30 cellular contexts compared by ENCODE assay signal in genomic region chr3:136835079-136835816, GRCh38. TPM values are rescaled to one million over a fixed set of nuclear protein-coding genes. Genes with fewer than 3 reads are reported as not detected.
DNase-seq lines count a peak whose midpoint lies in the region; ATAC-seq, FAIRE-seq and TF ChIP-seq lines count a peak whose summit lies in the region.
"Had no signal": no experiment of that assay in that cellular context is flagged by ENCODE, and none has a peak within 500 bp of the region (broad histone marks: within the 10 kb centered on the region; RNA-seq: fewer than 3 reads in every experiment).

No MANE protein-coding gene starts in this region.

- peaks cover 32% of the 10 kb centered on the region for H3K4me1 Mint-ChIP-seq in GM23338

- no peak overlapping the region for H3K4ac ChIP-seq in neuronal stem cell (ENCODE audit: low read length)

- no peak overlapping the region for H3K9ac ChIP-seq in neuronal stem cell (ENCODE audit: low read depth, low read length, poor library complexity)

- H2BK15ac ChIP-seq in neuronal stem cell (ENCODE audit: low read length): no peak overlapping the region

- H3K27me3 Mint-ChIP-seq in GM23338 (ENCODE audit: insufficient read depth, low read depth, poor library complexity): peaks cover 7% of the 10 kb centered on the region
- H3K27me3 Mint-ChIP-seq: type B pancreatic cell had no signal

- no peak overlapping the region for H4K91ac ChIP-seq in neuronal stem cell (ENCODE audit: low read depth, low read length, poor library complexity)

- peaks cover 4% of the 10 kb centered on the region; the same call in 1 of the 3 replicates for H3K9me3 Mint-ChIP-seq in GM23338
- H3K9me3 Mint-ChIP-seq: activated naive CD4-positive, alpha-beta T cell treated with anti-CD3 and anti-CD28 coated beads for 36 hours; natural killer cell; type B pancreatic cell had no signal

- no peak overlapping the region for H3K23ac ChIP-seq in neuronal stem cell (ENCODE audit: low read depth, low read length, poor library complexity)

- no peak overlapping the region for H3K18ac ChIP-seq in neuronal stem cell (ENCODE audit: low read length)

- no peak overlapping the region for H4K8ac ChIP-seq in neuronal stem cell (ENCODE audit: low read depth, low read length)

- WGBS in A549 (ENCODE audit: missing lambda C conversion rate): 86% methylated on average over 1 of the region's 1 CpG
- WGBS in esophagus muscularis mucosa: 86% methylated on average over 1 of the region's 1 CpG
- WGBS in neuronal stem cell (ENCODE audit: extremely low coverage in 2 of 2, insufficient read length in 2 of 2, insufficient replicate concordance in 1 of 2), 2 donors: no CpG with 5 or more reads among the region's 1 CpG
- WGBS in small intestine, 3 donors: 73 to 86% (median 83%) methylated on average over 1 of the region's 1 CpG

- peaks cover 47% of the 10 kb centered on the region for H3K4me1 ChIP-seq in A549
- H3K4me1 ChIP-seq in GM23338 (ENCODE audit: insufficient read depth): peaks cover 12% of the 10 kb centered on the region; the same call in 1 of the 2 replicates
- peaks cover 24 to 58% (median 48%) of the 10 kb centered on the region in 4 donors for H3K4me1 ChIP-seq in esophagus muscularis mucosa
- H3K4me1 ChIP-seq in neuronal stem cell (ENCODE audit: control insufficient read depth in 2 of 2, insufficient read depth in 1 of 2, low read depth in 1 of 2, low read length in 2 of 2): peaks cover 0 to 6% of the 10 kb centered on the region in 2 donors
- peaks cover 0 to 2% of the 10 kb centered on the region in 2 donors for H3K4me1 ChIP-seq in small intestine (ENCODE audit: control insufficient read depth in 2 of 2, insufficient read depth in 1 of 2, low read depth in 1 of 2, low read length in 1 of 2)
- H3K4me1 ChIP-seq in Peyer's patch: peaks cover 0 to 7% (median 0%) of the 10 kb centered on the region in 4 donors
- H3K4me1 ChIP-seq: SJCRH30 had no signal

- H2AK5ac ChIP-seq in neuronal stem cell (ENCODE audit: low read depth, low read length): no peak overlapping the region

- peak overlapping the region; percentile 40; the same call in 1 of the 2 replicates for H3K27ac Mint-ChIP-seq in GM23338
- H3K27ac Mint-ChIP-seq: activated naive CD4-positive, alpha-beta T cell treated with anti-CD3 and anti-CD28 coated beads for 36 hours; stimulated activated naive B cell treated with anti-CD40 and anti-IgM and Interleukin-4, amounts not matched to agents 10 μg/mL and 1 μg/mL and 100 μg/mL, for 72 hours; type B pancreatic cell had no signal

- intact Hi-C loops in esophagus muscularis mucosa (cut with DNase I): no loop called here

- TF ChIP-seq RAD21 in A549 (conservative IDR thresholded peaks at IDR 0.05 in 1 of 2, IDR thresholded peaks at IDR 0.05 in 1 of 2): no peak

- no peaks in the 10 kb centered on the region for H3K9me2 ChIP-seq in GM23338 (ENCODE audit: insufficient read depth)

- ATAC-seq in A549: no peak
- ATAC-seq in GM23338: no peak
- no peak for ATAC-seq in GM18909 (IDR thresholded peaks at IDR 0.05; ENCODE audit: poor library complexity, unreplicated experiment)
- ATAC-seq: activated CD4-positive, CD25-positive, alpha-beta regulatory T cell treated with anti-CD3 and anti-CD28 coated beads, Interleukin-2, amount 50 U/mL, for 24 hours; gastroesophageal sphincter; left colon; mucosa of descending colon; natural killer cell; stimulated activated naive B cell treated with anti-CD40 and anti-IgM and Interleukin-4, amounts not matched to agents 10 μg/mL and 1 μg/mL and 100 μg/mL, for 72 hours had no signal

- H2BK5ac ChIP-seq in neuronal stem cell (ENCODE audit: low read length): no peak overlapping the region

- no peak for TF ChIP-seq CTCF in A549 (IDR thresholded peaks at IDR 0.05)
- no peak for TF ChIP-seq CTCF in GM23338 (conservative IDR thresholded peaks at IDR 0.05; ENCODE audit: low read depth in 2 of 2)
- TF ChIP-seq CTCF in esophagus muscularis mucosa (IDR thresholded peaks at IDR 0.05): no peak
- no peak for TF ChIP-seq CTCF in Peyer's patch (IDR thresholded peaks at IDR 0.05)

- H2BK12ac ChIP-seq in neuronal stem cell (ENCODE audit: low read length): no peak overlapping the region

- 0 out of 2 replicates have a peak, but pooled peaks cover 3% of the 10 kb centered on the region for H4K20me1 ChIP-seq in GM23338 (replicated peaks; ENCODE audit: insufficient read depth)

- H3K4me3 ChIP-seq in A549: no peak overlapping the region
- no peak overlapping the region for H3K4me3 ChIP-seq in GM23338
- no peak overlapping the region for H3K4me3 ChIP-seq in esophagus muscularis mucosa
- no peak overlapping the region for H3K4me3 ChIP-seq in neuronal stem cell (ENCODE audit: low read length in 2 of 2)
- H3K4me3 ChIP-seq in small intestine (ENCODE audit: low read depth in 1 of 2, low read length in 2 of 2): no peak overlapping the region
- no peak overlapping the region for H3K4me3 ChIP-seq in Peyer's patch
- H3K4me3 ChIP-seq: dorsolateral prefrontal cortex, gastroesophageal sphincter, MG63, mucosa of descending colon, SJCRH30 had no signal

- POLR2A ChIA-PET in A549 (lab: Yijun Ruan, JAX): no interaction called here

- H3K79me1 ChIP-seq in neuronal stem cell (ENCODE audit: low read depth, low read length): no peaks in the 10 kb centered on the region

- FAIRE-seq in A549 (lab: Jason Lieb, UNC): no peak
- FAIRE-seq in small intestine (lab: Jason Lieb, UNC): no peak
- FAIRE-seq: GM12892 had no signal

- H2AFZ ChIP-seq in GM23338: no peak overlapping the region
- no peak overlapping the region for H2AFZ ChIP-seq in neuronal stem cell (ENCODE audit: low read length)

- H3K4me2 ChIP-seq in A549 (peak overlapping the region; percentile 35; the same call in 2 of the 3 replicates), GM23338 (no peak overlapping the region), neuronal stem cell (ENCODE audit: insufficient read depth, low read length, poor library complexity, severe bottlenecking) (no peak overlapping the region)

- H3K27me3 ChIP-seq in GM23338 (ENCODE audit: insufficient read depth): no peaks in the 10 kb centered on the region
- no peaks in the 10 kb centered on the region for H3K27me3 ChIP-seq in esophagus muscularis mucosa
- no peaks in the 10 kb centered on the region for H3K27me3 ChIP-seq in neuronal stem cell (ENCODE audit: control insufficient read depth in 3 of 3, insufficient read depth in 3 of 3, low read depth in 1 of 3, low read length in 3 of 3)
- H3K27me3 ChIP-seq in small intestine (ENCODE audit: control insufficient read depth in 2 of 2, insufficient read depth in 2 of 2, low read length in 2 of 2): no peaks in the 10 kb centered on the region
- H3K27me3 ChIP-seq in Peyer's patch: no peaks in the 10 kb centered on the region
- H3K27me3 ChIP-seq: brain microvascular endothelial cell, dorsolateral prefrontal cortex, gastroesophageal sphincter, MG63, SJCRH30 had no signal

- CTCF ChIA-PET in A549 (lab: Yijun Ruan, JAX): interaction anchor here (1.1 to 1.3 kb wide), 2 partner anchors 19 to 83 kb away, joined by 3 to 5 read pairs; partner anchors contain the start of gene STAG1

- no peak overlapping the region for H2BK120ac ChIP-seq in neuronal stem cell (ENCODE audit: low read depth, low read length)

- peaks cover 31% of the 10 kb centered on the region for H3K79me2 ChIP-seq in GM23338 (replicated peaks; ENCODE audit: insufficient read depth)

- no peak for TF ChIP-seq POLR2A in A549 (IDR thresholded peaks at IDR 0.05; ENCODE audit: low read length)
- no peak for TF ChIP-seq POLR2A in esophagus muscularis mucosa (IDR thresholded peaks at IDR 0.05; ENCODE audit: low read depth)
- TF ChIP-seq POLR2A in Peyer's patch (IDR thresholded peaks at IDR 0.05): no peak

- H3K36me3 ChIP-seq in GM23338 (ENCODE audit: insufficient read depth): no peaks in the 10 kb centered on the region
- H3K36me3 ChIP-seq in esophagus muscularis mucosa: peaks cover 0 to 3% (median 0%) of the 10 kb centered on the region in 4 donors
- H3K36me3 ChIP-seq in neuronal stem cell (replicated peaks in 1 of 2; ENCODE audit: control insufficient read depth in 2 of 2, insufficient read depth in 2 of 2, low read length in 2 of 2): peaks cover 0 to 37% of the 10 kb centered on the region in 2 donors
- no peaks in the 10 kb centered on the region for H3K36me3 ChIP-seq in small intestine (ENCODE audit: control insufficient read depth in 2 of 2, insufficient read depth in 2 of 2, low read length in 2 of 2)
- no peaks in the 10 kb centered on the region for H3K36me3 ChIP-seq in Peyer's patch
- H3K36me3 ChIP-seq: brain microvascular endothelial cell, gastroesophageal sphincter had no signal

- H3K27ac ChIP-seq in A549: peak overlapping the region; percentile 54 to 71
- H3K27ac ChIP-seq in GM23338 (ENCODE audit: low read depth): no peak overlapping the region; the same call in 1 of the 2 replicates
- peak overlapping the region; percentile 14 to 65 (median 48) for H3K27ac ChIP-seq in esophagus muscularis mucosa (replicated peaks in 1 of 4)
- H3K27ac ChIP-seq in neuronal stem cell (replicated peaks; ENCODE audit: low read length): no peak overlapping the region
- H3K27ac ChIP-seq in small intestine (ENCODE audit: low read depth in 1 of 2, low read length in 1 of 2): no peak overlapping the region
- no peak overlapping the region for H3K27ac ChIP-seq in Peyer's patch
- H3K27ac ChIP-seq: brain microvascular endothelial cell, SJCRH30 had no signal

- no peak overlapping the region for H3K14ac ChIP-seq in neuronal stem cell (ENCODE audit: low read length)

- no peak overlapping the region for H3K4me3 Mint-ChIP-seq in GM23338
- H3K4me3 Mint-ChIP-seq: activated naive CD4-positive, alpha-beta T cell treated with anti-CD3 and anti-CD28 coated beads for 36 hours; immature natural killer cell; natural killer cell; stimulated activated naive B cell treated with anti-CD40 and anti-IgM and Interleukin-4, amounts not matched to agents 10 μg/mL and 1 μg/mL and 100 μg/mL, for 72 hours; type B pancreatic cell had no signal

- H3K36me3 Mint-ChIP-seq in GM23338 (ENCODE audit: low read depth): peaks cover 3% of the 10 kb centered on the region; the same call in 2 of the 3 replicates
- H3K36me3 Mint-ChIP-seq: natural killer cell had no signal

- TF ChIP-seq EP300 in A549 (IDR thresholded peaks at IDR 0.05) (no peak), esophagus muscularis mucosa (IDR thresholded peaks at IDR 0.05) (no peak)

- no peaks in the 10 kb centered on the region for H3F3A ChIP-seq in GM23338 (replicated peaks; ENCODE audit: low read depth)

- no peak for DNase-seq in A549 (ENCODE audit: low read depth in 1 of 2, low spot score in 1 of 2)
- DNase-seq in GM23338 (ENCODE audit: low spot score): no peak
- DNase-seq in NOMO-1 treated with DMSO at 0.1 percent for 48 hours (lab: John Stamatoyannopoulos, UW; ENCODE audit: unreplicated experiment): peak; percentile 29
- DNase-seq in esophagus muscularis mucosa (ENCODE audit: extremely low spot score): no peak
- DNase-seq in neuronal stem cell (ENCODE audit: low spot score): no peak
- DNase-seq in small intestine: no peak
- no peak for DNase-seq in Peyer's patch
- DNase-seq: activated CD4-positive, alpha-beta T cell treated with anti-CD3 and anti-CD28 coated beads, Interleukin-2, amount 50 U/mL, for 48 hours; activated naive CD4-positive, alpha-beta T cell treated with anti-CD3 and anti-CD28 coated beads for 36 hours; amygdala; brain microvascular endothelial cell; cerebellar nuclear complex; DMS153; dorsolateral prefrontal cortex; hypothalamus; immature natural killer cell; left colon; MG63; mucosa of descending colon; natural killer cell; NCI-H1417 treated with DMSO at 0.1 percent for 48 hours; NCI-H345; RPMI8226; SJCRH30; stimulated activated naive B cell treated with anti-CD40 and anti-IgM and Interleukin-4, amounts not matched to agents 10 μg/mL and 1 μg/mL and 100 μg/mL, for 72 hours had no signal

- H3K9me3 ChIP-seq in A549: no peaks in the 10 kb centered on the region
- no peaks in the 10 kb centered on the region for H3K9me3 ChIP-seq in esophagus muscularis mucosa
- H3K9me3 ChIP-seq in neuronal stem cell (replicated peaks in 1 of 2; ENCODE audit: control insufficient read depth in 2 of 2, insufficient read depth in 1 of 2, low read depth in 1 of 2, low read length in 2 of 2): peaks cover 0 to 10% of the 10 kb centered on the region in 2 donors
- no peaks in the 10 kb centered on the region for H3K9me3 ChIP-seq in small intestine (ENCODE audit: control insufficient read depth, low read depth)
- H3K9me3 ChIP-seq in Peyer's patch: no peaks in the 10 kb centered on the region
- H3K9me3 ChIP-seq: gastroesophageal sphincter, MG63, mucosa of descending colon, SJCRH30 had no signal

RNA-seq across cellular contexts. Expression of gene SLC35G2, which starts 16.3 kb away (rescaled TPM):
- 30.0 and 34.8 TPM in 2 replicates for polyA plus RNA-seq in A549 (2011; rRNA removed)
- 6.2 and 6.8 TPM in 2 replicates for polyA plus RNA-seq in A549 (2012; cell fraction: cytosol; rRNA removed)
- polyA plus RNA-seq in A549 (2012; cell fraction: nucleus; rRNA removed): 6.5 and 10.4 TPM in 2 replicates
- polyA plus RNA-seq in A549 (2017; fragmentation: RNase III; extraction: RNeasy Plus Mini Kit Qiagen cat#74134 plus additional on column Dnase treatment): 15.0 to 17.2 TPM (median 16.5 TPM) in 3 replicates
- polyA minus RNA-seq in A549 (2011; rRNA and poly(A)+ RNA removed): 6.3 and 6.5 TPM in 2 replicates
- 3.3 and 8.8 TPM in 2 replicates for total RNA-seq in GM23338 (2014; rRNA removed; shearing (Covaris generic))
- polyA plus RNA-seq in GM23338 (2016; fragmentation: Nextera tagmentation; extraction: Ambion mirVana): 6.0 and 6.8 TPM in 2 replicates
- 1 to 10 TPM; 2.9 to 6.4 (median 5.3) TPM for total RNA-seq in esophagus muscularis mucosa
- polyA plus RNA-seq in neuronal stem cell (2013, experiment 1 of 2): 0.82 TPM
- 0.73 TPM for polyA plus RNA-seq in neuronal stem cell (2013, experiment 2 of 2)
- 1 to 10 TPM in 1 of 3 donors, not detected in 2; 5.1 TPM for polyA plus RNA-seq in small intestine
- total RNA-seq in Peyer's patch: 1 to 10 TPM in 3 of 4 donors, not detected in 1; 1.9 to 2.8 (median 2.7) TPM

RNA-seq across cellular contexts. Expression of gene NCK1, which starts 26.8 kb away (rescaled TPM):
- polyA plus RNA-seq in A549 (2011; rRNA removed) (47.9 and 60.8 TPM in 2 replicates), A549 (2017; fragmentation: RNase III; extraction: RNeasy Plus Mini Kit Qiagen cat#74134 plus additional on column Dnase treatment) (30.2 to 33.5 TPM (median 31.2 TPM) in 3 replicates), GM23338 (2016; fragmentation: Nextera tagmentation; extraction: Ambion mirVana) (18.6 and 28.7 TPM in 2 replicates), small intestine (10 to 100 TPM in 2 of 3 donors, 1 to 10 TPM in 1; 8.9 to 17.7 (median 12.7) TPM)
- 13.0 and 15.8 TPM in 2 replicates for polyA plus RNA-seq in A549 (2012; cell fraction: cytosol; rRNA removed)
- polyA plus RNA-seq in A549 (2012; cell fraction: nucleus; rRNA removed): 3.7 and 7.2 TPM in 2 replicates
- polyA minus RNA-seq in A549 (2011; rRNA and poly(A)+ RNA removed): 14.8 and 17.3 TPM in 2 replicates
- 27.1 and 28.4 TPM in 2 replicates for total RNA-seq in GM23338 (2014; rRNA removed; shearing (Covaris generic))
- total RNA-seq in esophagus muscularis mucosa (10 to 100 TPM; 28.9 to 54.0 (median 37.0) TPM), Peyer's patch (10 to 100 TPM; 11.9 to 48.7 (median 33.5) TPM)
- polyA plus RNA-seq in neuronal stem cell (2013, experiment 1 of 2): 20.9 TPM
- 22.2 TPM for polyA plus RNA-seq in neuronal stem cell (2013, experiment 2 of 2)

Comparison
In these comparisons a context has a peak if more than half of its experiments do, and no peak if none do; other contexts are left out.
1. H3K27ac ChIP-seq: peak in A549 (2 of 2) and esophagus muscularis mucosa (4 of 4); none in GM23338 (single experiment), neuronal stem cell (single experiment), small intestine (0 of 2) and Peyer's patch (0 of 4).